ENCODE assay signal across 14 cellular contexts in the genomic region with DNA sequence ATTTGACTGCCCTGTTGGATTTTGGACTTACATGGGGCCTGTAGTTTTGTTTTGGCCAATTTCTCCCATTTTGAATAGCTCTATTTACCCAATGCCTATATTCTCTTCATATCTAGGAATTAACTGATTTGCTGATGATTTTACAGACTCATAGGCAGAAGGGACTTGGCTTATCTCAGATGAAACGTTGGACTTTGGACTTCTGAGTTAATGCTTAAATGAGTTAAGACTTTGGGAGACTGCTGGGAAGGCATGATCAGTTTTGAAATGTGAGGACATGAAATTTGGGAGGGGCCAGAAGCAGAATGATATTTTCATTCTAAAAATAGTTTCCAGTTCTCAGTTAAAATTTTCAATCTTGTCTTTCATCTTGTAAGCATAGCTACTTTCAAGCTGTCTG.
"Had no signal": no experiment of that assay in that cellular context is flagged by ENCODE, and none has a peak within 500 bp of the region (broad histone marks: within the 10 kb centered on the region; RNA-seq: fewer than 3 reads in every experiment).

No MANE protein-coding gene starts in this region.

- H3K27me3 ChIP-seq: brain microvascular endothelial cell, neutrophil had no signal

- DNase-seq: activated B cell treated with CpG ODN at 0.5 μM for 24 hours; activated CD4-positive, alpha-beta memory T cell treated with anti-CD3 and anti-CD28 coated beads for 36 hours; activated CD4-positive, alpha-beta T cell treated with anti-CD3 and anti-CD28 coated beads for 4 hours; activated naive CD4-positive, alpha-beta T cell treated with anti-CD3 and anti-CD28 coated beads for 36 hours; activated T-cell treated with anti-CD3 and anti-CD28 coated beads for 4 hours; brain microvascular endothelial cell; cortex of kidney; islet precursor cell; left ventricle myocardium superior; mesendoderm; naive thymus-derived CD8-positive, alpha-beta T cell; stimulated activated naive B cell treated with anti-CD40 and anti-IgM and Interleukin-4, amounts not matched to agents 10 μg/mL and 1 μg/mL and 100 μg/mL, for 72 hours had no signal

- H3K4me1 ChIP-seq: parathyroid adenoma had no signal

- ATAC-seq: left ventricle myocardium superior; naive thymus-derived CD8-positive, alpha-beta T cell; stimulated activated naive B cell treated with anti-CD40 and anti-IgM and Interleukin-4, amounts not matched to agents 10 μg/mL and 1 μg/mL and 100 μg/mL, for 72 hours had no signal

- H3K9me3 ChIP-seq: neutrophil had no signal

- H3K27ac ChIP-seq: brain microvascular endothelial cell, neutrophil, parathyroid adenoma had no signal
